20 cellular contexts compared by ENCODE assay signal in the genomic region with DNA sequence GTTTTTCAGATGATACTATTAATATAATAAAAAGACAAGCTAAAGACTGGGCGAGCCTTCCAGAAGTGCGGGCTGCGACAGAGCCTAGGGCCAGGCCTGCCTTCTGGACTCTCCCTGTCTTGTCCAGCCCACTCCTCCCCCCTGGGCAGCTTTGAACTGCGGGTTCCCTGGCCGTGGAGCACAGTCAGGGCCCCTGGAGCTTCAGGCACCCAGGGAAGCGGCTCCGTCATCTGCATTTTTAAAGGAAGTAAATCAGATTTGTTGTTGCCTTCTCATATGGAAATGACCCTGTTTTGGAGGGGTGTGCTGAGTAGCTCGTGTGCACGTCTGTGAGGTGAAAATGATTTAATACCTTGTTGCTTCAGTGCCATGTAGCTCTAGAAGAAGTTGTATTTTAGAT.
A peak's percentile ranks its signal among the peaks of the same experiment; 100 is the strongest.
DNase-seq lines count a peak whose midpoint lies in the region; ATAC-seq and TF ChIP-seq lines count a peak whose summit lies in the region.
"Had no signal": no experiment of that assay in that cellular context is flagged by ENCODE, and none has a peak within 500 bp of the region (broad histone marks: within the 10 kb centered on the region; RNA-seq: fewer than 3 reads in every experiment).

No MANE protein-coding gene starts in this region.

- H3K4me3 Mint-ChIP-seq in CD14-positive monocyte (no peak overlapping the region), GM23338 (peak overlapping the region; percentile 61), WTC11 (peak overlapping the region; percentile 48), neural crest cell (no peak overlapping the region)
- H3K4me3 Mint-ChIP-seq in activated naive CD8-positive, alpha-beta T cell treated with anti-CD3 and anti-CD28 coated beads for 36 hours, result no peak overlapping the region
- no peak overlapping the region for H3K4me3 Mint-ChIP-seq in effector memory CD8-positive, alpha-beta T cell
- H3K4me3 Mint-ChIP-seq: CD8-positive, alpha-beta memory T cell had no signal

- H3K27me3 Mint-ChIP-seq in CD14-positive monocyte (ENCODE audit: low read depth in 3 of 3) (peaks cover 0 to 3% (median 0%) of the 10 kb centered on the region in 3 donors), GM23338 (ENCODE audit: insufficient read depth, low read depth, poor library complexity) (peaks cover 6% of the 10 kb centered on the region), WTC11 (ENCODE audit: low read depth) (no peaks in the 10 kb centered on the region; the same call in 1 of the 2 replicates), neural crest cell (ENCODE audit: low read depth) (peaks cover 26% of the 10 kb centered on the region)
- no peaks in the 10 kb centered on the region for H3K27me3 Mint-ChIP-seq in activated naive CD8-positive, alpha-beta T cell treated with anti-CD3 and anti-CD28 coated beads for 36 hours
- H3K27me3 Mint-ChIP-seq in effector memory CD8-positive, alpha-beta T cell, result no peaks in the 10 kb centered on the region

- POLR2A ChIA-PET in WTC11 (lab: Charles Lee), result interaction anchor here (1.2 kb wide), 1 partner anchor 10 kb away, joined by 3 read pairs; no protein-coding TSS in a partner anchor

- H3K9me3 Mint-ChIP-seq in CD14-positive monocyte (peaks cover 0 to 2% (median 0%) of the 10 kb centered on the region in 7 donors), GM23338 (no peaks in the 10 kb centered on the region), WTC11 (no peaks in the 10 kb centered on the region), neural crest cell (no peaks in the 10 kb centered on the region)
- no peaks in the 10 kb centered on the region for H3K9me3 Mint-ChIP-seq in activated naive CD8-positive, alpha-beta T cell treated with anti-CD3 and anti-CD28 coated beads for 36 hours
- H3K9me3 Mint-ChIP-seq in effector memory CD8-positive, alpha-beta T cell, result no peaks in the 10 kb centered on the region
- H3K9me3 Mint-ChIP-seq: CD8-positive, alpha-beta memory T cell had no signal

- no peaks in the 10 kb centered on the region for H3K9me2 ChIP-seq in GM23338 (ENCODE audit: insufficient read depth)

- H3K4me1 ChIP-seq in GM23338 (ENCODE audit: insufficient read depth), result peaks cover 17% of the 10 kb centered on the region
- H3K4me1 ChIP-seq: BLaER1 treated with 17β-estradiol and CSF1 and Interleukin-3, amounts not matched to agents 10 nM and 100 nM had no signal

- DNase-seq in CD14-positive monocyte (ENCODE audit: low spot score) (peak; percentile 32), GM23338 (ENCODE audit: low spot score) (peak; percentile 39), WTC11 (ENCODE audit: low spot score) (no peak), neural crest cell (ENCODE audit: low read depth, low spot score) (no peak)
- no peak for DNase-seq in stimulated activated CD4-positive, alpha-beta T cell treated with anti-CD3 and anti-CD28 coated beads, Interleukin-4, amount 100 ng/mL, for 24 hours
- DNase-seq in activated naive CD8-positive, alpha-beta T cell treated with anti-CD3 and anti-CD28 coated beads for 36 hours, result no peak
- no peak for DNase-seq in effector memory CD8-positive, alpha-beta T cell
- DNase-seq: CD8-positive, alpha-beta memory T cell; DMS53; EL; MV-4-11; NCI-H187; NCI-H2227 treated with DMSO at 0.1 percent for 48 hours; NCI-H510A treated with DMSO at 0.1 percent for 48 hours; NCI-H774; OCI-M1; RPMI8226 had no signal

- no peaks in the 10 kb centered on the region for H3F3A ChIP-seq in GM23338 (replicated peaks; ENCODE audit: low read depth)

- H3K4me1 Mint-ChIP-seq in CD14-positive monocyte (no peaks in the 10 kb centered on the region), GM23338 (peaks cover 46% of the 10 kb centered on the region), WTC11 (peaks cover 43% of the 10 kb centered on the region), neural crest cell (peaks cover 28% of the 10 kb centered on the region)
- peaks cover 5% of the 10 kb centered on the region for H3K4me1 Mint-ChIP-seq in activated naive CD8-positive, alpha-beta T cell treated with anti-CD3 and anti-CD28 coated beads for 36 hours
- H3K4me1 Mint-ChIP-seq in effector memory CD8-positive, alpha-beta T cell (ENCODE audit: low read depth in 2 of 2), result peaks cover 9 to 14% of the 10 kb centered on the region in 2 donors

- H3K27ac Mint-ChIP-seq in CD14-positive monocyte, result no peak overlapping the region
- no peak overlapping the region for H3K27ac Mint-ChIP-seq in GM23338
- H3K27ac Mint-ChIP-seq in WTC11, result peak overlapping the region; percentile 67
- peak overlapping the region; percentile 44 for H3K27ac Mint-ChIP-seq in neural crest cell (ENCODE audit: unreplicated experiment)
- no peak overlapping the region for H3K27ac Mint-ChIP-seq in activated naive CD8-positive, alpha-beta T cell treated with anti-CD3 and anti-CD28 coated beads for 36 hours
- no peak overlapping the region for H3K27ac Mint-ChIP-seq in effector memory CD8-positive, alpha-beta T cell
- H3K27ac Mint-ChIP-seq: CD8-positive, alpha-beta memory T cell had no signal

- CTCF ChIA-PET in WTC11 (lab: Charles Lee), result interaction anchor here (0.9 to 2.0 kb wide), 2 partner anchors 15 to 200 kb away, joined by 5 to 14 read pairs; no protein-coding TSS in a partner anchor

- no peak overlapping the region for H3K27ac ChIP-seq in GM23338 (ENCODE audit: low read depth)
- H3K27ac ChIP-seq: BLaER1 treated with 17β-estradiol and CSF1 and Interleukin-3, amounts not matched to agents 10 nM and 100 nM; KMS-11 had no signal

- H3K79me2 ChIP-seq in GM23338 (replicated peaks; ENCODE audit: insufficient read depth), result no peaks in the 10 kb centered on the region; the same call in 1 of the 2 replicates

- no peaks in the 10 kb centered on the region for H3K27me3 ChIP-seq in GM23338 (ENCODE audit: insufficient read depth)
- H3K27me3 ChIP-seq: BLaER1 treated with 17β-estradiol and CSF1 and Interleukin-3, amounts not matched to agents 10 nM and 100 nM had no signal

- H3K36me3 ChIP-seq in GM23338 (ENCODE audit: insufficient read depth), result no peaks in the 10 kb centered on the region

- intact Hi-C loops in CD14-positive monocyte (cut with micrococcal nuclease), result no loop called here

- peak overlapping the region; percentile 39 for H3K4me3 ChIP-seq in GM23338
- H3K4me3 ChIP-seq: BLaER1 treated with 17β-estradiol and CSF1 and Interleukin-3, amounts not matched to agents 10 nM and 100 nM had no signal

- H4K20me1 ChIP-seq in GM23338 (replicated peaks; ENCODE audit: insufficient read depth), result no peaks in the 10 kb centered on the region

- ATAC-seq in GM23338, result peak; percentile 87
- ATAC-seq in WTC11, result peak; percentile 62
- no peak for ATAC-seq in GM19397 (IDR thresholded peaks at IDR 0.05; ENCODE audit: unreplicated experiment)
- no peak for ATAC-seq in effector memory CD8-positive, alpha-beta T cell (replicated peaks)

- peak overlapping the region; percentile 73 for H3K4me2 ChIP-seq in GM23338
- H3K4me2 ChIP-seq: BLaER1 treated with 17β-estradiol and CSF1 and Interleukin-3, amounts not matched to agents 10 nM and 100 nM; KMS-11 had no signal

- no peak overlapping the region for H2AFZ ChIP-seq in GM23338

- TF ChIP-seq CTCF in CD14-positive monocyte (IDR thresholded peaks at IDR 0.05) (no peak), GM23338 (conservative IDR thresholded peaks at IDR 0.05; ENCODE audit: low read depth in 2 of 2) (no peak), WTC11 (IDR thresholded peaks at IDR 0.05) (no peak), neural crest cell (conservative IDR thresholded peaks at IDR 0.05) (no peak)

- H3K36me3 Mint-ChIP-seq in CD14-positive monocyte (peaks cover 26 to 30% of the 10 kb centered on the region in 2 donors), GM23338 (ENCODE audit: low read depth) (peaks cover 5% of the 10 kb centered on the region; the same call in 1 of the 3 replicates), WTC11 (no peaks in the 10 kb centered on the region), neural crest cell (ENCODE audit: low read depth) (peaks cover 11% of the 10 kb centered on the region)
- H3K36me3 Mint-ChIP-seq in activated naive CD8-positive, alpha-beta T cell treated with anti-CD3 and anti-CD28 coated beads for 36 hours, result peaks cover 6% of the 10 kb centered on the region
- no peaks in the 10 kb centered on the region for H3K36me3 Mint-ChIP-seq in effector memory CD8-positive, alpha-beta T cell (ENCODE audit: insufficient read depth)

TF ChIP-seq in GM23338, 12 proteins besides CTCF, POLR2A, EP300 and RAD21:
- no peak for TF ChIP-seq STAT1 (IDR thresholded peaks at IDR 0.05; ENCODE audit: unreplicated experiment)
- TF ChIP-seq ZNF114 (CRISPR knock-in tag; IDR thresholded peaks at IDR 0.05), result no peak
- no peak for TF ChIP-seq EZH2phosphoT487 (IDR thresholded peaks at IDR 0.05; ENCODE audit: unreplicated experiment)
- TF ChIP-seq POLR2AphosphoS5 (IDR thresholded peaks at IDR 0.05; ENCODE audit: low read depth), result no peak
- no peak for TF ChIP-seq JUNB (IDR thresholded peaks at IDR 0.05; ENCODE audit: unreplicated experiment)
- no peak for TF ChIP-seq CREB1 (CRISPR knock-in tag; IDR thresholded peaks at IDR 0.05; ENCODE audit: low read depth)
TF ChIP-seq in GM23338: peak in this region for 0.

TF ChIP-seq in WTC11, 78 proteins besides CTCF, POLR2A, EP300 and RAD21:
- TF ChIP-seq NFE2L1 (CRISPR knock-in tag; IDR thresholded peaks at IDR 0.05), result no peak
- TF ChIP-seq TP53 (CRISPR knock-in tag; IDR thresholded peaks at IDR 0.05), result no peak
- TF ChIP-seq FOXJ3 (CRISPR knock-in tag; IDR thresholded peaks at IDR 0.05; ENCODE audit: borderline replicate concordance), result no peak
- TF ChIP-seq ZNF671 (CRISPR knock-in tag; IDR thresholded peaks at IDR 0.05), result no peak
- peak; percentile 99 for TF ChIP-seq ZNF423 (CRISPR knock-in tag; IDR thresholded peaks at IDR 0.05)
- TF ChIP-seq RELA (CRISPR knock-in tag; IDR thresholded peaks at IDR 0.05; ENCODE audit: borderline replicate concordance), result no peak
TF ChIP-seq in WTC11: peak in this region for 1.

Comparison
In these comparisons a context has a peak if more than half of its experiments do, and no peak if none do; other contexts are left out.
1. DNase-seq: peak in CD14-positive monocyte (single experiment) and GM23338 (single experiment); none in WTC11 (single experiment), neural crest cell (single experiment), stimulated activated CD4-positive, alpha-beta T cell treated with anti-CD3 and anti-CD28 coated beads, Interleukin-4, amount 100 ng/mL, for 24 hours (single experiment), activated naive CD8-positive, alpha-beta T cell treated with anti-CD3 and anti-CD28 coated beads for 36 hours (single experiment) and effector memory CD8-positive, alpha-beta T cell (0 of 3).
2. H3K27ac Mint-ChIP-seq: peak in WTC11 (single experiment) and neural crest cell (single experiment); none in CD14-positive monocyte (0 of 7), GM23338 (single experiment), activated naive CD8-positive, alpha-beta T cell treated with anti-CD3 and anti-CD28 coated beads for 36 hours (single experiment) and effector memory CD8-positive, alpha-beta T cell (0 of 2).
3. H3K4me3 Mint-ChIP-seq: peak in GM23338 (single experiment) and WTC11 (single experiment); none in CD14-positive monocyte (0 of 2), neural crest cell (single experiment), activated naive CD8-positive, alpha-beta T cell treated with anti-CD3 and anti-CD28 coated beads for 36 hours (single experiment) and effector memory CD8-positive, alpha-beta T cell (0 of 2).
4. ATAC-seq: peak in GM23338 (single experiment) and WTC11 (single experiment); none in GM19397 (single experiment) and effector memory CD8-positive, alpha-beta T cell (single experiment).